ENCODE assay signal across 21 cellular contexts in the genomic region with DNA sequence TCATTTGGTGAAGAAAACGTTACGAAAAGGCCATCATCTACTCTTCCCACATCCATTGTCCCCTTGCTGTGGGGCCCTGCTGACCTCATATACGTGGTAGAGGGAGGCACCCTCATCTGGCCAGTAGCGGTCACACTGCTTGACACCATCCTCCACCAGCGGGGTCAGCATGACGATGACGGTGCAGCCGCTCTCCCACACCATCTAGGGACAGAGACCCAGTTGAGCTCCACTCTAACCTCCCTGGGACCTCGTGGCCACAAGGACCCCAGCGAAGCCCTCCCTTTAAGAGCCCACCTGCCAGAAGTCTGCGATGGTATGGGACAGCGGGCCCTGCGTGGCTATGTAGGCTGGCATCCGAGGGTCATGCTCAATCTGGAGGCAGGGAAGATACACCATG. TPM values are rescaled to one million over a fixed set of nuclear protein-coding genes. Genes with fewer than 3 reads are reported as not detected.
DNase-seq lines count a peak whose midpoint lies in the region; ATAC-seq, FAIRE-seq and TF ChIP-seq lines count a peak whose summit lies in the region.
"Had no signal": no experiment of that assay in that cellular context is flagged by ENCODE, and none has a peak within 500 bp of the region (broad histone marks: within the 10 kb centered on the region; RNA-seq: fewer than 3 reads in every experiment).

No MANE protein-coding gene starts in this region.

- H3K27ac Mint-ChIP-seq in T-helper 17 cell = peak overlapping the region; percentile 1
- H3K27ac Mint-ChIP-seq: CD14-positive monocyte had no signal

- H3K27ac ChIP-seq in H1 (ENCODE audit: low read depth, low read length) (no peak overlapping the region), spleen (no peak overlapping the region), OCI-LY7 (ENCODE audit: low read depth, low read length, poor library complexity, severe bottlenecking) (no peak overlapping the region)
- H3K27ac ChIP-seq: Peyer's patch had no signal

- no peaks in the 10 kb centered on the region for H3K9me2 ChIP-seq in OCI-LY7 (ENCODE audit: insufficient read depth, low read length)

- H2AFZ ChIP-seq in H1 (ENCODE audit: low read length) (no peak overlapping the region), OCI-LY7 (ENCODE audit: low read length) (no peak overlapping the region)

- H3K4me2 ChIP-seq in H1 (ENCODE audit: insufficient read depth in 1 of 2, low read depth in 2 of 2, low read length in 2 of 2) (no peak overlapping the region), OCI-LY7 (ENCODE audit: low read length) (no peak overlapping the region)

- H3K79me2 ChIP-seq in H1 (ENCODE audit: control insufficient read depth in 1 of 2, insufficient read depth in 2 of 2, low read length in 2 of 2) (no peaks in the 10 kb centered on the region), OCI-LY7 (ENCODE audit: insufficient read depth, low read depth, low read length) (no peaks in the 10 kb centered on the region)

- peak overlapping the region; percentile 14 for H3K4ac ChIP-seq in H1 (replicated peaks; ENCODE audit: insufficient read length, low read depth, low read length)

- H3K9ac ChIP-seq in H1 (replicated peaks in 1 of 4; ENCODE audit: extremely low read depth in 1 of 4, low read depth in 3 of 4, low read length in 3 of 4) = no peak overlapping the region

- H2BK12ac ChIP-seq in H1 (ENCODE audit: low read depth, low read length) = no peak overlapping the region

- no peaks in the 10 kb centered on the region; the same call in 1 of the 2 replicates for H3K79me1 ChIP-seq in H1 (ENCODE audit: low read depth, low read length)

- H2AK5ac ChIP-seq in H1 (ENCODE audit: low read depth, low read length) = peak overlapping the region; percentile 57; the same call in 1 of the 2 replicates

- CTCF ChIA-PET in H1 (lab: Charles Lee; ENCODE audit: partially characterized antibody) = interaction anchor here (0.6 to 11.7 kb wide), 25 partner anchors 8 to 295 kb away, joined by 3 to 220 read pairs (median 7); a partner anchor contains a TSS
- CTCF ChIA-PET in OCI-LY7 (lab: Charles Lee; ENCODE audit: unreplicated experiment) = interaction anchor here (1.8 kb wide), 1 partner anchor 18 kb away, joined by 13 read pairs; a partner anchor contains a TSS

- BruUV-seq in OCI-LY7 (replicated peaks; lab: Mats Ljungman, UMichigan) = no TSS peak

- H4K8ac ChIP-seq in H1 (ENCODE audit: extremely low read depth, insufficient read depth, low read length) = no peak overlapping the region

- no peak for TF ChIP-seq RAD21 in H1 (IDR thresholded peaks at IDR 0.05 in 1 of 2, conservative IDR thresholded peaks at IDR 0.05 in 1 of 2; ENCODE audit: low read depth in 2 of 2, low read length in 2 of 2)

- H3K23ac ChIP-seq in H1 (ENCODE audit: insufficient read length) = no peak overlapping the region

- H3K14ac ChIP-seq in H1 (ENCODE audit: insufficient read length) = no peak overlapping the region

- H3K36me3 ChIP-seq in H1 (ENCODE audit: control insufficient read depth in 2 of 4, insufficient read depth in 4 of 4, low read length in 3 of 4) (no peaks in the 10 kb centered on the region), spleen (no peaks in the 10 kb centered on the region), OCI-LY7 (ENCODE audit: insufficient read depth, low read length) (no peaks in the 10 kb centered on the region)
- H3K36me3 ChIP-seq: MG63, Peyer's patch had no signal

- H3K27me3 Mint-ChIP-seq in T-helper 17 cell = peaks cover 15% of the 10 kb centered on the region

- TF ChIP-seq EP300 in H1 (IDR thresholded peaks at IDR 0.05; ENCODE audit: borderline replicate concordance in 1 of 2, low read depth in 2 of 2, low read length in 2 of 2) = no peak

- H3K4me3 Mint-ChIP-seq in T-helper 17 cell = no peak overlapping the region

- no peak overlapping the region for H2BK120ac ChIP-seq in H1 (replicated peaks; ENCODE audit: low read depth, low read length)

- H2BK5ac ChIP-seq in H1 (ENCODE audit: low read depth, low read length) = no peak overlapping the region; the same call in 1 of the 2 replicates

- TF ChIP-seq POLR2A in H1 (IDR thresholded peaks at IDR 0.05; ENCODE audit: control extremely low read depth in 1 of 2, low read depth in 2 of 2, low read length in 2 of 2) = no peak
- no peak for TF ChIP-seq POLR2A in spleen (IDR thresholded peaks at IDR 0.05)

- H4K91ac ChIP-seq in H1 (replicated peaks; ENCODE audit: insufficient read length, low read length) = no peak overlapping the region

- POLR2A ChIA-PET in H1 (lab: Charles Lee; ENCODE audit: partially characterized antibody) (interaction anchor here (1.8 to 4.3 kb wide), 3 partner anchors 10 to 119 kb away, joined by 9 to 33 read pairs (median 13); a partner anchor contains a TSS), OCI-LY7 (lab: Charles Lee) (interaction anchor here (1.1 to 3.2 kb wide), 3 partner anchors 17 to 48 kb away, joined by 4 to 13 read pairs (median 6); a partner anchor contains a TSS)

- no peaks in the 10 kb centered on the region for H4K20me1 ChIP-seq in H1 (replicated peaks in 1 of 2; ENCODE audit: control insufficient read depth in 1 of 2, insufficient read depth in 2 of 2, low read length in 2 of 2)
- no peaks in the 10 kb centered on the region for H4K20me1 ChIP-seq in OCI-LY7 (ENCODE audit: insufficient read depth, low read length)

- no peak overlapping the region for H4K5ac ChIP-seq in H1 (ENCODE audit: insufficient read length, low read depth, low read length)

- no peaks in the 10 kb centered on the region for H3K9me3 ChIP-seq in T-helper 17 cell (ENCODE audit: control insufficient read depth, low read length, poor library complexity, severe bottlenecking)
- 0 out of 4 replicates have a peak, but pooled peaks cover 0 to 5% of the 10 kb centered on the region in 2 experiments for H3K9me3 ChIP-seq in H1 (ENCODE audit: insufficient read depth in 2 of 2, low read depth in 1 of 2, low read length in 1 of 2)
- H3K9me3 ChIP-seq in spleen = no peaks in the 10 kb centered on the region
- no peaks in the 10 kb centered on the region for H3K9me3 ChIP-seq in OCI-LY7 (ENCODE audit: low read length)
- H3K9me3 ChIP-seq: MG63, Peyer's patch had no signal

- H3K56ac ChIP-seq in H1 (replicated peaks; ENCODE audit: insufficient read length, low read depth, low read length) = no peak overlapping the region

- ATAC-seq in left ventricle myocardium superior (no peak), T-helper 17 cell (no peak)

- no peak overlapping the region for H3K18ac ChIP-seq in H1 (ENCODE audit: extremely low read depth, low read length)

- TF ChIP-seq CTCF in H1 (IDR thresholded peaks at IDR 0.05; ENCODE audit: control extremely low read depth in 1 of 3, insufficient read depth in 1 of 3, low read depth in 1 of 3, low read length in 3 of 3) = no peak
- TF ChIP-seq CTCF in spleen (IDR thresholded peaks at IDR 0.05 in 8 of 11, conservative IDR thresholded peaks at IDR 0.05 in 3 of 11) = no peak
- no peak for TF ChIP-seq CTCF in OCI-LY7 (conservative IDR thresholded peaks at IDR 0.05; ENCODE audit: low read length)

- H3K36me3 Mint-ChIP-seq in T-helper 17 cell (ENCODE audit: low read depth) = no peaks in the 10 kb centered on the region
- H3K36me3 Mint-ChIP-seq: CD14-positive monocyte had no signal

- H3K4me1 ChIP-seq in H1 (replicated peaks in 1 of 4; ENCODE audit: control insufficient read depth in 3 of 4, insufficient read depth in 4 of 4, low read length in 3 of 4) (peaks cover 0 to 8% (median 3%) of the 10 kb centered on the region in 4 experiments; a peak in 4 of 7 replicates), spleen (peaks cover 0 to 26% (median 18%) of the 10 kb centered on the region in 6 donors), OCI-LY7 (ENCODE audit: insufficient read depth, low read length, poor library complexity, severe bottlenecking) (peaks cover 21% of the 10 kb centered on the region)

- H3K23me2 ChIP-seq in H1 (ENCODE audit: low read depth, low read length) = peaks cover 4% of the 10 kb centered on the region; the same call in 1 of the 2 replicates

- H3K4me3 ChIP-seq in H1 (ENCODE audit: extremely low read depth in 1 of 4, insufficient read depth in 2 of 4, low read depth in 3 of 4, low read length in 4 of 4) (no peak overlapping the region; a peak in 2 of 8 replicates), spleen (no peak overlapping the region), OCI-LY7 (ENCODE audit: low read depth, low read length, poor library complexity, severe bottlenecking) (no peak overlapping the region)
- H3K4me3 ChIP-seq: MG63, Peyer's patch had no signal

- WGBS in H1 (ENCODE audit: extremely low coverage in 1 of 2, insufficient coverage in 1 of 2, insufficient read length in 1 of 2, insufficient replicate concordance in 2 of 2, low coverage in 1 of 2, low lambda C conversion rate in 2 of 2, missing lambda C conversion rate in 1 of 2), 2 experiments = 90% methylated on average over 14 of the region's 14 CpGs; no CpG with 5 or more reads in 1 of the 2 experiments
- 82 to 92% (median 87%) methylated on average over 9 to 14 of the region's 14 CpGs for WGBS in spleen, 5 donors

- no peak for FAIRE-seq in H1 (lab: Jason Lieb, UNC)
- FAIRE-seq: H54 had no signal

- H2BK20ac ChIP-seq in H1 (ENCODE audit: low read length) = no peak overlapping the region

- H3K27me3 ChIP-seq in H1 (replicated peaks in 1 of 4; ENCODE audit: control insufficient read depth in 3 of 4, extremely low read depth in 1 of 4, insufficient read depth in 3 of 4, low read length in 3 of 4) (peaks cover 0 to 36% (median 19%) of the 10 kb centered on the region in 4 experiments; a peak in 6 of 7 replicates), spleen (replicated peaks in 1 of 7) (peaks cover 0 to 31% (median 4%) of the 10 kb centered on the region in 7 donors)
- H3K27me3 ChIP-seq: Peyer's patch had no signal

- H3K4me1 Mint-ChIP-seq in T-helper 17 cell = peaks cover 15% of the 10 kb centered on the region

- intact Hi-C loops in cardiac septum (cut with DNase I) = loop anchor here (5.0 kb wide), 1 partner anchor 69 kb away; a partner anchor contains a TSS
- intact Hi-C loops in left ventricle myocardium superior (cut with micrococcal nuclease) = loop anchor here (5.0 to 10.0 kb wide), 2 partner anchors 61 to 134 kb away; a partner anchor contains a TSS
- intact Hi-C loops in spleen (cut with DNase I; ENCODE audit: low total_unique reads) = no loop called here
- intact Hi-C loops in OCI-LY7 (cut with micrococcal nuclease; ENCODE audit: unreplicated experiment) = no loop called here

- H2BK15ac ChIP-seq in H1 (ENCODE audit: low read length) = no peak overlapping the region

- DNase-seq in cardiac septum (ENCODE audit: low spot score) (peak; percentile 41), left ventricle myocardium superior (no peak), T-helper 17 cell (no peak), H1 (ENCODE audit: low read depth in 1 of 2, low spot score in 2 of 2) (no peak), spleen (peak; percentile 74), OCI-LY7 (ENCODE audit: low spot score) (no peak), NCI-H2029 (lab: John Stamatoyannopoulos, UW) (no peak), GM19238 (ENCODE audit: insufficient read length, low spot score) (no peak)
- DNase-seq: AML-193, DMS79 treated with DMSO at 0.1 percent for 48 hours, MG63, NCI-H1048, NCI-H1436, NCI-H2081, NCI-H2171 treated with DMSO at 0.1 percent for 48 hours, NCI-H446 treated with DMSO at 0.1 percent for 48 hours, Peyer's patch had no signal

RNA-seq across cellular contexts. Expression of a gene that starts 13.1 kb away (rescaled TPM):
- total RNA-seq in cardiac septum (0.97 TPM), left ventricle myocardium superior (not detected), T-helper 17 cell (1 to 10 TPM in 1 of 2 donors, not detected in 1; 2.6 TPM), spleen (not detected), OCI-LY7 (2022) (not detected in 2 replicates)
- 5.2 and 5.4 TPM in 2 replicates for total RNA-seq in H1 (2021; fragmentation: NEBNext Ultra II Directional; extraction: Animal tissue kit (Norgen Biotek cat#: 25700))
- polyA plus RNA-seq in H1 (2011; rRNA removed) (8.2 and 17.4 TPM in 2 replicates), spleen (under 1 TPM in 2 of 3 donors, not detected in 1; 0.06 to 0.12 TPM)
- 8.2 TPM for polyA plus RNA-seq in H1 (2011; cell fraction: cytosol; rRNA removed)
- 17.7 TPM for polyA plus RNA-seq in H1 (2011; cell fraction: nucleus; rRNA removed)
- 5.5 to 8.5 TPM (median 7.6 TPM) in 4 replicates for polyA plus RNA-seq in H1 (2012, experiment 1 of 2)
- 5.3 TPM for polyA plus RNA-seq in H1 (2012, experiment 2 of 2)
- 14.0 TPM for polyA plus RNA-seq in H1 (2013, experiment 1 of 2)
- 13.1 TPM for polyA plus RNA-seq in H1 (2013, experiment 2 of 2)
- 6.9 and 11.9 TPM in 2 replicates for polyA minus RNA-seq in H1 (2011; rRNA and poly(A)+ RNA removed)
- 7.1 TPM for polyA minus RNA-seq in H1 (2011; cell fraction: cytosol; rRNA and poly(A)+ RNA removed)
- 6.9 TPM for polyA minus RNA-seq in H1 (2011; cell fraction: nucleus; rRNA and poly(A)+ RNA removed)
- total RNA-seq in OCI-LY7 (2014; rRNA removed; shearing (Covaris generic)) = not detected in 2 replicates
- polyA plus RNA-seq: CD14-positive monocyte had no signal

RNA-seq across cellular contexts. Expression of a gene that starts 17.0 kb away (rescaled TPM):
- 78.0 TPM for total RNA-seq in cardiac septum
- 74.9 TPM for total RNA-seq in left ventricle myocardium superior
- 100 to 1,000 TPM; 101 to 120 TPM for total RNA-seq in T-helper 17 cell
- total RNA-seq in H1 (2021; fragmentation: NEBNext Ultra II Directional; extraction: Animal tissue kit (Norgen Biotek cat#: 25700)) = 26.3 and 33.5 TPM in 2 replicates
- 21.0 and 28.6 TPM in 2 replicates for polyA plus RNA-seq in H1 (2011; rRNA removed)
- polyA plus RNA-seq in H1 (2011; cell fraction: cytosol; rRNA removed) = 22.5 TPM
- 52.6 TPM for polyA plus RNA-seq in H1 (2011; cell fraction: nucleus; rRNA removed)
- polyA plus RNA-seq in H1 (2012, experiment 1 of 2) = 21.6 to 24.7 TPM (median 23.8 TPM) in 4 replicates
- polyA plus RNA-seq in H1 (2012, experiment 2 of 2) = 15.1 TPM
- polyA plus RNA-seq in H1 (2013, experiment 1 of 2) = 21.5 TPM
- 20.5 TPM for polyA plus RNA-seq in H1 (2013, experiment 2 of 2)
- 15.1 and 15.9 TPM in 2 replicates for polyA minus RNA-seq in H1 (2011; rRNA and poly(A)+ RNA removed)
- polyA minus RNA-seq in H1 (2011; cell fraction: cytosol; rRNA and poly(A)+ RNA removed) = 10.3 TPM
- 16.1 TPM for polyA minus RNA-seq in H1 (2011; cell fraction: nucleus; rRNA and poly(A)+ RNA removed)
- total RNA-seq in spleen = 10 to 100 TPM; 35.0 to 64.4 (median 54.0) TPM
- polyA plus RNA-seq in spleen = 10 to 100 TPM; 31.4 to 67.2 (median 43.2) TPM
- total RNA-seq in OCI-LY7 (2014; rRNA removed; shearing (Covaris generic)) = 49.9 and 53.0 TPM in 2 replicates
- 55.3 and 58.7 TPM in 2 replicates for total RNA-seq in OCI-LY7 (2022)

RNA-seq across cellular contexts. Expression of a gene that starts 36.4 kb away (rescaled TPM):
- total RNA-seq in cardiac septum (not detected), left ventricle myocardium superior (not detected), T-helper 17 cell (not detected), spleen (under 1 TPM in 1 of 7 donors, not detected in 6; 0.83 TPM), OCI-LY7 (2022) (not detected in 2 replicates)
- not detected in 2 replicates for total RNA-seq in H1 (2021; fragmentation: NEBNext Ultra II Directional; extraction: Animal tissue kit (Norgen Biotek cat#: 25700))
- polyA plus RNA-seq in H1 (2011; rRNA removed) (0.11 TPM in 1 of 2 replicates, not detected in the other), spleen (not detected)
- 0.10 TPM for polyA plus RNA-seq in H1 (2011; cell fraction: cytosol; rRNA removed)
- not detected for polyA plus RNA-seq in H1 (2011; cell fraction: nucleus; rRNA removed)
- polyA plus RNA-seq in H1 (2012, experiment 1 of 2) = not detected in 4 replicates
- not detected for polyA plus RNA-seq in H1 (2012, experiment 2 of 2)
- not detected for polyA plus RNA-seq in H1 (2013, experiment 1 of 2)
- polyA plus RNA-seq in H1 (2013, experiment 2 of 2) = not detected
- polyA minus RNA-seq in H1 (2011; rRNA and poly(A)+ RNA removed) = 0.35 TPM in 1 of 2 replicates, not detected in the other
- not detected for polyA minus RNA-seq in H1 (2011; cell fraction: cytosol; rRNA and poly(A)+ RNA removed)
- not detected for polyA minus RNA-seq in H1 (2011; cell fraction: nucleus; rRNA and poly(A)+ RNA removed)
- not detected in 2 replicates for total RNA-seq in OCI-LY7 (2014; rRNA removed; shearing (Covaris generic))
- total RNA-seq: G401, Peyer's patch, SK-MEL-5 had no signal
- polyA plus RNA-seq: CD14-positive monocyte had no signal

RNA-seq across cellular contexts. Expression of a gene that starts 42.4 kb away (rescaled TPM):
- total RNA-seq in cardiac septum = 164 TPM
- total RNA-seq in left ventricle myocardium superior = 116 TPM
- 100 to 1,000 TPM; 107 to 184 TPM for total RNA-seq in T-helper 17 cell
- 59.5 and 67.3 TPM in 2 replicates for total RNA-seq in H1 (2021; fragmentation: NEBNext Ultra II Directional; extraction: Animal tissue kit (Norgen Biotek cat#: 25700))
- polyA plus RNA-seq in H1 (2011; rRNA removed) = 172 and 174 TPM in 2 replicates
- 93.1 TPM for polyA plus RNA-seq in H1 (2011; cell fraction: cytosol; rRNA removed)
- polyA plus RNA-seq in H1 (2011; cell fraction: nucleus; rRNA removed) = 114 TPM
- polyA plus RNA-seq in H1 (2012, experiment 1 of 2) = 59.2 to 76.9 TPM (median 63.8 TPM) in 4 replicates
- polyA plus RNA-seq in H1 (2012, experiment 2 of 2) = 64.6 TPM
- polyA plus RNA-seq in H1 (2013, experiment 1 of 2) = 87.7 TPM
- polyA plus RNA-seq in H1 (2013, experiment 2 of 2) = 77.5 TPM
- polyA minus RNA-seq in H1 (2011; rRNA and poly(A)+ RNA removed) = 31.2 and 39.5 TPM in 2 replicates
- 15.0 TPM for polyA minus RNA-seq in H1 (2011; cell fraction: cytosol; rRNA and poly(A)+ RNA removed)
- 20.9 TPM for polyA minus RNA-seq in H1 (2011; cell fraction: nucleus; rRNA and poly(A)+ RNA removed)
- 100 to 1,000 TPM in 1 of 7 donors, 10 to 100 TPM in 6; 60.2 to 120 (median 73.4) TPM for total RNA-seq in spleen
- polyA plus RNA-seq in spleen = 10 to 100 TPM; 70.6 to 89.2 (median 73.4) TPM
- total RNA-seq in OCI-LY7 (2014; rRNA removed; shearing (Covaris generic)) = 62.8 and 96.0 TPM in 2 replicates
- 181 and 186 TPM in 2 replicates for total RNA-seq in OCI-LY7 (2022)
- total RNA-seq: SK-MEL-5 had no signal

RNA-seq across cellular contexts. Expression of a gene that starts 43.1 kb away (rescaled TPM):
- total RNA-seq in cardiac septum (not detected), left ventricle myocardium superior (not detected), T-helper 17 cell (not detected), spleen (not detected), OCI-LY7 (2022) (0.28 TPM in 1 of 2 replicates, not detected in the other)
- 0.24 TPM in 1 of 2 replicates, not detected in the other for total RNA-seq in H1 (2021; fragmentation: NEBNext Ultra II Directional; extraction: Animal tissue kit (Norgen Biotek cat#: 25700))
- polyA plus RNA-seq in H1 (2011; rRNA removed) (0.08 and 0.25 TPM in 2 replicates), spleen (not detected)
- 0.10 TPM for polyA plus RNA-seq in H1 (2011; cell fraction: cytosol; rRNA removed)
- 0.23 TPM for polyA plus RNA-seq in H1 (2011; cell fraction: nucleus; rRNA removed)
- not detected in 4 replicates for polyA plus RNA-seq in H1 (2012, experiment 1 of 2)
- polyA plus RNA-seq in H1 (2012, experiment 2 of 2) = not detected
- 0.08 TPM for polyA plus RNA-seq in H1 (2013, experiment 1 of 2)
- polyA plus RNA-seq in H1 (2013, experiment 2 of 2) = 0.07 TPM
- 0.13 TPM in 1 of 2 replicates, not detected in the other for polyA minus RNA-seq in H1 (2011; rRNA and poly(A)+ RNA removed)
- not detected for polyA minus RNA-seq in H1 (2011; cell fraction: cytosol; rRNA and poly(A)+ RNA removed)
- not detected for polyA minus RNA-seq in H1 (2011; cell fraction: nucleus; rRNA and poly(A)+ RNA removed)
- total RNA-seq in OCI-LY7 (2014; rRNA removed; shearing (Covaris generic)) = not detected in 2 replicates
- total RNA-seq: G401, Peyer's patch, SK-MEL-5 had no signal
- polyA plus RNA-seq: CD14-positive monocyte had no signal

Comparison
In these comparisons a context has a peak if more than half of its experiments do, and no peak if none do; other contexts are left out.
1. DNase-seq: peak in cardiac septum (single experiment) and spleen (single experiment); none in left ventricle myocardium superior (single experiment), T-helper 17 cell (0 of 3), H1 (0 of 2), OCI-LY7 (single experiment), NCI-H2029 (single experiment) and GM19238 (single experiment).
2. intact Hi-C loops: an anchor here in cardiac septum (5.0 kb wide) and left ventricle myocardium superior (5.0 to 10.0 kb wide); none called in spleen and OCI-LY7.